Comparison of ENCODE assay signal across 9 cellular contexts in the genomic region with DNA sequence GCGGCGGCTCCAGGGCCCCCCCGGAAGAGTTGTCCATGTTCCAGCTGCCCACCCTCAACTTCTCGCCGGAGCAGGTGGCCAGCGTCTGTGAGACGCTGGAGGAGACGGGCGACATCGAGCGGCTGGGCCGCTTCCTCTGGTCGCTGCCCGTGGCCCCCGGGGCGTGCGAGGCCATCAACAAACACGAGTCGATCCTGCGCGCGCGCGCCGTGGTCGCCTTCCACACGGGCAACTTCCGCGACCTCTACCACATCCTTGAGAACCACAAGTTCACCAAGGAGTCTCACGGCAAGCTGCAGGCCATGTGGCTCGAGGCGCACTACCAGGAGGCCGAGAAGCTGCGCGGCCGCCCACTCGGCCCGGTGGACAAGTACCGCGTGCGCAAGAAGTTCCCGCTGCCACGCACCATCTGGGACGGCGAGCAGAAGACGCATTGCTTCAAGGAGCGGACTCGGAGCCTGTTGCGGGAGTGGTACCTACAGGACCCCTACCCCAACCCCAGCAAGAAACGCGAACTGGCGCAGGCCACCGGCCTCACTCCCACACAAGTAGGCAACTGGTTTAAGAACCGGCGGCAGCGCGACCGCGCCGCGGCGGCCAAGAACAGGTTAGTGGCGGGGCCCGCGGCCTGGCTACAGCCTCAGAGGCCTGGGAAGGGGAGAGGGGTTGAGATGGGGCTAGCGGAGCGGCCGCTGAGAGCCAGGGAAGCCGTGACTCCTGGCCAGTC. TPM values are rescaled to one million over a fixed set of nuclear protein-coding genes. Genes with fewer than 3 reads are reported as not detected.
DNase-seq lines count a peak whose midpoint lies in the region; ATAC-seq and TF ChIP-seq lines count a peak whose summit lies in the region.
"Had no signal": no experiment of that assay in that cellular context is flagged by ENCODE, and none has a peak within 500 bp of the region (broad histone marks: within the 10 kb centered on the region; RNA-seq: fewer than 3 reads in every experiment).

No MANE protein-coding gene starts in this region.

- H3K36me3 ChIP-seq in CD4-positive, alpha-beta memory T cell (ENCODE audit: insufficient read depth, low read length) = no peaks in the 10 kb centered on the region
- H3K36me3 ChIP-seq in neuronal stem cell (replicated peaks in 1 of 2; ENCODE audit: control insufficient read depth in 2 of 2, insufficient read depth in 2 of 2, low read length in 2 of 2) = peaks cover 0 to 9% of the 10 kb centered on the region in 2 donors
- no peaks in the 10 kb centered on the region for H3K36me3 ChIP-seq in body of pancreas (replicated peaks in 1 of 2; ENCODE audit: insufficient read depth in 1 of 2, low read depth in 2 of 2)

- peak overlapping the region; percentile 100 for H3K9ac ChIP-seq in neuronal stem cell (ENCODE audit: low read depth, low read length, poor library complexity)

- DNase-seq in CD4-positive, alpha-beta memory T cell = no peak
- DNase-seq in chondrocyte (ENCODE audit: low spot score) (peak; percentile 92), neuronal stem cell (ENCODE audit: low spot score) (no peak), body of pancreas (no peak), 8988T (no peak)
- DNase-seq in stimulated activated naive CD4-positive, alpha-beta T cell treated with Interleukin-2 at 50 U/mL for 16 hours (lab: John Stamatoyannopoulos, UW) = no peak

- H3K4me3 ChIP-seq in CD4-positive, alpha-beta memory T cell (ENCODE audit: low read length in 2 of 2) = no peak overlapping the region
- peak overlapping the region; percentile 34 to 91 for H3K4me3 ChIP-seq in neuronal stem cell (ENCODE audit: low read length in 2 of 2)
- H3K4me3 ChIP-seq in body of pancreas = no peak overlapping the region

- H3K27me3 Mint-ChIP-seq in CD4-positive, alpha-beta memory T cell = peaks cover 52 to 58% of the 10 kb centered on the region in 2 donors
- peaks cover 72% of the 10 kb centered on the region for H3K27me3 Mint-ChIP-seq in IgD-negative memory B cell
- peaks cover 71% of the 10 kb centered on the region for H3K27me3 Mint-ChIP-seq in chondrocyte (ENCODE audit: low read depth)

- peak overlapping the region; percentile 77 for H3K14ac ChIP-seq in neuronal stem cell (ENCODE audit: low read length)

- no peak overlapping the region for H3K27ac Mint-ChIP-seq in CD4-positive, alpha-beta memory T cell
- H3K27ac Mint-ChIP-seq in IgD-negative memory B cell (peak overlapping the region in 2 of 3 donors; percentile 82 to 93), chondrocyte (ENCODE audit: unreplicated experiment) (no peak overlapping the region)

- peaks cover 32% of the 10 kb centered on the region for H3K4me1 ChIP-seq in CD4-positive, alpha-beta memory T cell (ENCODE audit: insufficient read depth, low read length)
- peaks cover 15 to 22% of the 10 kb centered on the region in 2 donors for H3K4me1 ChIP-seq in neuronal stem cell (ENCODE audit: control insufficient read depth in 2 of 2, insufficient read depth in 1 of 2, low read depth in 1 of 2, low read length in 2 of 2)
- H3K4me1 ChIP-seq in body of pancreas = peaks cover 45% of the 10 kb centered on the region

- H3K4me3 Mint-ChIP-seq in CD4-positive, alpha-beta memory T cell = peak overlapping the region; percentile 31 to 80 (median 64)
- H3K4me3 Mint-ChIP-seq in IgD-negative memory B cell = peak overlapping the region; percentile 44 to 89 (median 88)
- H3K4me3 Mint-ChIP-seq in chondrocyte (ENCODE audit: unreplicated experiment) = peak overlapping the region; percentile 42

- no peak for TF ChIP-seq POLR2A in body of pancreas (IDR thresholded peaks at IDR 0.05)

- intact Hi-C loops in CD4-positive, alpha-beta memory T cell (cut with micrococcal nuclease) = no loop called here
- intact Hi-C loops in body of pancreas (cut with DNase I) = no loop called here

- H2BK5ac ChIP-seq in neuronal stem cell (ENCODE audit: low read length) = peak overlapping the region; percentile 99

- peak overlapping the region; percentile 84 for H3K4me2 ChIP-seq in neuronal stem cell (ENCODE audit: insufficient read depth, low read length, poor library complexity, severe bottlenecking)

- H2AK5ac ChIP-seq in neuronal stem cell (ENCODE audit: low read depth, low read length) = peak overlapping the region; percentile 96

- H3K27ac ChIP-seq in CD4-positive, alpha-beta memory T cell (ENCODE audit: low read depth, low read length) = no peak overlapping the region
- peak overlapping the region; percentile 99 for H3K27ac ChIP-seq in neuronal stem cell (replicated peaks; ENCODE audit: low read length)
- H3K27ac ChIP-seq in body of pancreas = no peak overlapping the region
- H3K27ac ChIP-seq: VCaP had no signal

- H3K18ac ChIP-seq in neuronal stem cell (ENCODE audit: low read length) = peak overlapping the region; percentile 98

- WGBS in neuronal stem cell (ENCODE audit: extremely low coverage in 2 of 2, insufficient read length in 2 of 2, insufficient replicate concordance in 1 of 2), 2 donors = no CpG with 5 or more reads among the region's 69 CpGs
- WGBS in body of pancreas, 2 donors = 0 to 8% methylated on average over 1 to 67 of the region's 69 CpGs

- H3K79me1 ChIP-seq in neuronal stem cell (ENCODE audit: low read depth, low read length) = peaks cover 6% of the 10 kb centered on the region

- peaks cover 19% of the 10 kb centered on the region for H3K27me3 ChIP-seq in CD4-positive, alpha-beta memory T cell (ENCODE audit: insufficient read depth, low read length)
- H3K27me3 ChIP-seq in neuronal stem cell (ENCODE audit: control insufficient read depth in 3 of 3, insufficient read depth in 3 of 3, low read depth in 1 of 3, low read length in 3 of 3) (peaks cover 0 to 99% (median 0%) of the 10 kb centered on the region in 3 experiments), body of pancreas (peaks cover 0 to 56% of the 10 kb centered on the region in 2 donors)

- POLR2A ChIA-PET in CD4-positive, alpha-beta memory T cell (lab: Charles Lee; ENCODE audit: partially characterized antibody) = no interaction called here

- no peaks in the 10 kb centered on the region for H3K9me3 ChIP-seq in CD4-positive, alpha-beta memory T cell (ENCODE audit: control insufficient read depth in 1 of 2, low read length in 2 of 2)
- H3K9me3 ChIP-seq in neuronal stem cell (replicated peaks in 1 of 2; ENCODE audit: control insufficient read depth in 2 of 2, insufficient read depth in 1 of 2, low read depth in 1 of 2, low read length in 2 of 2) (peaks cover 0 to 15% of the 10 kb centered on the region in 2 donors), body of pancreas (no peaks in the 10 kb centered on the region)

- peak overlapping the region; percentile 68 for H4K91ac ChIP-seq in neuronal stem cell (ENCODE audit: low read depth, low read length, poor library complexity)

- peak overlapping the region; percentile 27 for H3K4ac ChIP-seq in neuronal stem cell (ENCODE audit: low read length)

- H4K8ac ChIP-seq in neuronal stem cell (ENCODE audit: low read depth, low read length) = no peak overlapping the region

- TF ChIP-seq CTCF in chondrocyte (IDR thresholded peaks at IDR 0.05) = no peak
- TF ChIP-seq CTCF in body of pancreas (IDR thresholded peaks at IDR 0.05) = no peak

- H2BK15ac ChIP-seq in neuronal stem cell (ENCODE audit: low read length) = peak overlapping the region; percentile 97

- no peak for ATAC-seq in GM21723 (IDR thresholded peaks at IDR 0.05; ENCODE audit: unreplicated experiment)
- ATAC-seq in body of pancreas = no peak

- H3K4me1 Mint-ChIP-seq in CD4-positive, alpha-beta memory T cell = peaks cover 21 to 57% (median 41%) of the 10 kb centered on the region in 4 donors
- peaks cover 14 to 29% (median 19%) of the 10 kb centered on the region in 3 donors for H3K4me1 Mint-ChIP-seq in IgD-negative memory B cell
- H3K4me1 Mint-ChIP-seq in chondrocyte (ENCODE audit: low read depth) = peaks cover 40% of the 10 kb centered on the region

- H3K9me3 Mint-ChIP-seq in CD4-positive, alpha-beta memory T cell = peaks cover 0 to 1% (median 0%) of the 10 kb centered on the region in 8 donors
- H3K9me3 Mint-ChIP-seq in IgD-negative memory B cell (peaks cover 0 to 7% (median 0%) of the 10 kb centered on the region in 3 donors), chondrocyte (ENCODE audit: low read depth) (no peaks in the 10 kb centered on the region)

- no peaks in the 10 kb centered on the region for H3K36me3 Mint-ChIP-seq in CD4-positive, alpha-beta memory T cell
- peaks cover 2% of the 10 kb centered on the region for H3K36me3 Mint-ChIP-seq in IgD-negative memory B cell
- peaks cover 1% of the 10 kb centered on the region for H3K36me3 Mint-ChIP-seq in chondrocyte (ENCODE audit: low read depth)

- H3K23ac ChIP-seq in neuronal stem cell (ENCODE audit: low read depth, low read length, poor library complexity) = peak overlapping the region; percentile 83

- peak overlapping the region; percentile 56 for H2BK120ac ChIP-seq in neuronal stem cell (ENCODE audit: low read depth, low read length)

- peak overlapping the region; percentile 67 for H2BK12ac ChIP-seq in neuronal stem cell (ENCODE audit: low read length)

- peak overlapping the region; percentile 93 for H2AFZ ChIP-seq in neuronal stem cell (ENCODE audit: low read length)

- CTCF ChIA-PET in CD4-positive, alpha-beta memory T cell (lab: Charles Lee; ENCODE audit: partially characterized antibody) = no interaction called here

RNA-seq across cellular contexts. Expression of a gene that starts 1.0 kb away (rescaled TPM):
- total RNA-seq in CD4-positive, alpha-beta memory T cell = not detected
- polyA plus RNA-seq in CD4-positive, alpha-beta memory T cell = not detected
- not detected for polyA plus RNA-seq in IgD-negative memory B cell
- total RNA-seq in chondrocyte (not detected in 3 replicates), body of pancreas (under 1 TPM in 1 of 2 donors, not detected in 1; 0.52 TPM)
- polyA plus RNA-seq in neuronal stem cell (2013, experiment 1 of 2) = 171 TPM
- 176 TPM for polyA plus RNA-seq in neuronal stem cell (2013, experiment 2 of 2)

Comparison
In these comparisons a context has a peak if more than half of its experiments do, and no peak if none do; other contexts are left out.
1. H3K4me3 ChIP-seq: peak in neuronal stem cell (2 of 2); none in CD4-positive, alpha-beta memory T cell (0 of 2) and body of pancreas (0 of 2).
2. H3K27ac Mint-ChIP-seq: peak in IgD-negative memory B cell (2 of 3); none in CD4-positive, alpha-beta memory T cell (0 of 7) and chondrocyte (single experiment).
3. Peak in every context shown above with its lines, with median percentiles within 50 percentile points of each other: H3K4me3 Mint-ChIP-seq.